In genomic region chr2:114283774-114284173, GRCh38 we compare ENCODE assay signal across 5 cellular contexts.
"Had no signal": no experiment of that assay in that cellular context is flagged by ENCODE, and none has a peak within 500 bp of the region (broad histone marks: within the 10 kb centered on the region; RNA-seq: fewer than 3 reads in every experiment).

No MANE protein-coding gene starts in this region.

- H3K4me3 ChIP-seq: GM23338, K562 had no signal

- ATAC-seq: GM23338, K562 had no signal

- H3K4me1 Mint-ChIP-seq: GM23338, H9 had no signal

- DNase-seq: H9, HCEC 1CT, IMR-90 had no signal

- H3K4me3 Mint-ChIP-seq: GM23338, H9 had no signal

- H3K27ac Mint-ChIP-seq: GM23338, H9 had no signal
